Comparison of ENCODE assay signal across 19 cellular contexts in genomic region chr16:70301121-70301520, GRCh38. TPM values are rescaled to one million over a fixed set of nuclear protein-coding genes. Genes with fewer than 3 reads are reported as not detected.
DNase-seq lines count a peak whose midpoint lies in the region; ATAC-seq, FAIRE-seq and TF ChIP-seq lines count a peak whose summit lies in the region.
"Had no signal": no experiment of that assay in that cellular context is flagged by ENCODE, and none has a peak within 500 bp of the region (broad histone marks: within the 10 kb centered on the region; RNA-seq: fewer than 3 reads in every experiment).

No MANE protein-coding gene starts in this region.

- no peak for TF ChIP-seq RAD21 in HepG2 (CRISPR knock-in tag; IDR thresholded peaks at IDR 0.05)

- H3K4me3 ChIP-seq in HepG2 (replicated peaks in 1 of 3; ENCODE audit: insufficient read depth in 1 of 3, low read depth in 2 of 3, low read length in 3 of 3) (no peak overlapping the region), right lobe of liver (no peak overlapping the region), H7 (ENCODE audit: insufficient read depth, low read depth, low read length) (no peak overlapping the region)
- H3K4me3 ChIP-seq: sigmoid colon had no signal

- no peak for TF ChIP-seq POLR2A in HepG2 (IDR thresholded peaks at IDR 0.05; ENCODE audit: insufficient read depth in 1 of 2, low read depth in 2 of 2, low read length in 2 of 2)
- TF ChIP-seq POLR2A in right lobe of liver (IDR thresholded peaks at IDR 0.05), result no peak

- no peak overlapping the region for H3K27ac Mint-ChIP-seq in activated CD4-positive, alpha-beta memory T cell treated with anti-CD3 and anti-CD28 coated beads, Interleukin-2, amount 10 ng/mL, durations not matched to agents 7 days and 5 days
- no peak overlapping the region for H3K27ac Mint-ChIP-seq in mesothelial cell of epicardium

- FAIRE-seq in HepG2 (lab: Jason Lieb, UNC), result no peak
- FAIRE-seq: D721Med, urothelium cell line had no signal

- H3K27me3 Mint-ChIP-seq in activated CD4-positive, alpha-beta memory T cell treated with anti-CD3 and anti-CD28 coated beads, Interleukin-2, amount 10 ng/mL, durations not matched to agents 7 days and 5 days, result no peaks in the 10 kb centered on the region
- H3K27me3 Mint-ChIP-seq in mesothelial cell of epicardium (ENCODE audit: low read depth), result no peaks in the 10 kb centered on the region
- H3K27me3 Mint-ChIP-seq: dendritic cell treated with granulocyte-macrophage colony-stimulating factor and Interleukin-4, amounts not matched to agents 40 ng/mL and 50 ng/mL, for 4 days had no signal

- H3K4me1 Mint-ChIP-seq in activated CD4-positive, alpha-beta memory T cell treated with anti-CD3 and anti-CD28 coated beads, Interleukin-2, amount 10 ng/mL, durations not matched to agents 7 days and 5 days, result peaks cover 41% of the 10 kb centered on the region
- H3K4me1 Mint-ChIP-seq in mesothelial cell of epicardium, result peaks cover 15% of the 10 kb centered on the region

- no peak for TF ChIP-seq CTCF in HepG2 (CRISPR knock-in tag; IDR thresholded peaks at IDR 0.05)
- TF ChIP-seq CTCF in right lobe of liver (IDR thresholded peaks at IDR 0.05), result no peak
- TF ChIP-seq CTCF in mesothelial cell of epicardium (IDR thresholded peaks at IDR 0.05; ENCODE audit: unreplicated experiment), result no peak

- intact Hi-C loops in HepG2 (cut with micrococcal nuclease; ENCODE audit: unreplicated experiment), result no loop called here
- intact Hi-C loops in right lobe of liver (cut with DNase I), result no loop called here

- H3K9me3 Mint-ChIP-seq in activated CD4-positive, alpha-beta memory T cell treated with anti-CD3 and anti-CD28 coated beads, Interleukin-2, amount 10 ng/mL, durations not matched to agents 7 days and 5 days, result peaks cover 9% of the 10 kb centered on the region
- H3K9me3 Mint-ChIP-seq in mesothelial cell of epicardium, result peaks cover 18% of the 10 kb centered on the region

- H3K36me3 Mint-ChIP-seq in activated CD4-positive, alpha-beta memory T cell treated with anti-CD3 and anti-CD28 coated beads, Interleukin-2, amount 10 ng/mL, durations not matched to agents 7 days and 5 days (ENCODE audit: low read depth), result peaks cover 41% of the 10 kb centered on the region
- peaks cover 27% of the 10 kb centered on the region for H3K36me3 Mint-ChIP-seq in mesothelial cell of epicardium

- CTCF ChIA-PET in HepG2 (lab: Yijun Ruan, JAX; ENCODE audit: low intra/inter-chr PET ratio, low total read pairs), result no interaction called here
- CTCF ChIA-PET in activated CD4-positive, alpha-beta memory T cell treated with anti-CD3 and anti-CD28 coated beads, Interleukin-2, amount 10 ng/mL, durations not matched to agents 7 days and 5 days (lab: Charles Lee), result interaction anchor here (3.0 kb wide), 1 partner anchor 45 kb away, joined by 14 read pairs; the partner anchor contains the start of gene DDX19A

- peaks cover 1 to 8% of the 10 kb centered on the region in 2 experiments; a peak in 4 of 5 replicates for H3K36me3 ChIP-seq in HepG2 (replicated peaks in 1 of 2; ENCODE audit: control insufficient read depth in 1 of 2, insufficient read depth in 2 of 2, low read length in 2 of 2)
- no peaks in the 10 kb centered on the region for H3K36me3 ChIP-seq in right lobe of liver
- H3K36me3 ChIP-seq in H7 (replicated peaks; ENCODE audit: control insufficient read depth, insufficient read depth, low read length), result no peaks in the 10 kb centered on the region; the same call in 1 of the 2 replicates

- TF ChIP-seq EP300 in HepG2 (IDR thresholded peaks at IDR 0.05; ENCODE audit: low read depth in 2 of 2, low read length in 2 of 2) (no peak), HepG2 (CRISPR knock-in tag; IDR thresholded peaks at IDR 0.05; ENCODE audit: borderline replicate concordance) (no peak)

- H3K4me3 Mint-ChIP-seq in activated CD4-positive, alpha-beta memory T cell treated with anti-CD3 and anti-CD28 coated beads, Interleukin-2, amount 10 ng/mL, durations not matched to agents 7 days and 5 days, result peak overlapping the region; percentile 3
- H3K4me3 Mint-ChIP-seq in mesothelial cell of epicardium, result peak overlapping the region; percentile 92
- H3K4me3 Mint-ChIP-seq: dendritic cell treated with granulocyte-macrophage colony-stimulating factor and Interleukin-4, amounts not matched to agents 40 ng/mL and 50 ng/mL, for 4 days had no signal

- no peak overlapping the region for H2AFZ ChIP-seq in HepG2 (ENCODE audit: low read length)

- DNase-seq in HepG2 (ENCODE audit: low spot score) (no peak), right lobe of liver (no peak), mesothelial cell of epicardium (ENCODE audit: low spot score in 2 of 2, unreplicated experiment in 2 of 2) (no peak), H7 (no peak), GM03348 (ENCODE audit: low spot score) (no peak)
- no peak for DNase-seq in activated CD4-positive, alpha-beta memory T cell treated with anti-CD3 and anti-CD28 coated beads, Interleukin-2, amount 10 ng/mL, durations not matched to agents 7 days and 5 days
- DNase-seq in stimulated activated CD4-positive, alpha-beta T cell treated with anti-CD3 and anti-CD28 coated beads, Interleukin-1b, Interleukin-23, amount 100 ng/mL, for 48 hours, result no peak
- DNase-seq: activated naive CD4-positive, alpha-beta T cell treated with Interleukin-2 at 50 U/mL for 16 hours; foreskin melanocyte; left cardiac atrium; NCI-H1930; SK-N-SH had no signal

- BruUV-seq in HepG2 (replicated peaks; lab: Mats Ljungman, UMichigan), result no TSS peak

- H3K27ac ChIP-seq in HepG2 (ENCODE audit: extremely low read length, insufficient read depth, low read length), result no peak overlapping the region
- no peak overlapping the region for H3K27ac ChIP-seq in right lobe of liver
- H3K27ac ChIP-seq: epithelial cell of prostate, HL-60, sigmoid colon had no signal

- H3K9ac ChIP-seq in HepG2 (ENCODE audit: insufficient read depth, low read depth, low read length), result no peak overlapping the region
- H3K9ac ChIP-seq: SK-N-SH had no signal

- H3K4me1 ChIP-seq in HepG2 (ENCODE audit: insufficient read depth, low read length) (peaks cover 45% of the 10 kb centered on the region), right lobe of liver (peaks cover 0 to 12% (median 0%) of the 10 kb centered on the region in 4 donors)

- POLR2A ChIA-PET in HepG2 (lab: Yijun Ruan, JAX), result interaction anchor here (0.7 to 6.2 kb wide), 2 partner anchors 13 to 46 kb away, joined by 4 to 160 read pairs; partner anchors contain the start of gene AARS1
- POLR2A ChIA-PET in activated CD4-positive, alpha-beta memory T cell treated with anti-CD3 and anti-CD28 coated beads, Interleukin-2, amount 10 ng/mL, durations not matched to agents 7 days and 5 days (lab: Charles Lee), result interaction anchor here (1.2 to 5.1 kb wide), 2 partner anchors 13 to 45 kb away, joined by 4 to 73 read pairs; partner anchors contain the start of genes AARS1 and DDX19A

- 100% methylated on average over 1 of the region's 1 CpG for WGBS in HepG2 (ENCODE audit: low lambda C conversion rate)
- WGBS in right lobe of liver (ENCODE audit: insufficient coverage, low coverage, low lambda C conversion rate, missing lambda C conversion rate), result 92% methylated on average over 1 of the region's 1 CpG

- in situ Hi-C loops in HepG2 (cut with HindIII; ENCODE audit: extremely low pct_ligation_motif_present, low pct_unique_long_range_greater_than_20kb), result no loop called here

- ATAC-seq in HepG2 (no peak), right lobe of liver (no peak), HG02623 (IDR thresholded peaks at IDR 0.05; ENCODE audit: unreplicated experiment) (no peak)
- ATAC-seq: left cardiac atrium had no signal

- no peak overlapping the region for H3K4me2 ChIP-seq in HepG2 (ENCODE audit: low read depth, low read length)
- H3K4me2 ChIP-seq: SK-N-SH had no signal

- no peaks in the 10 kb centered on the region for H3K27me3 ChIP-seq in HepG2 (ENCODE audit: control insufficient read depth in 1 of 2, insufficient read depth in 2 of 2, low read length in 2 of 2)
- no peaks in the 10 kb centered on the region for H3K27me3 ChIP-seq in right lobe of liver
- H3K27me3 ChIP-seq in H7 (ENCODE audit: control insufficient read depth, insufficient read depth, low read length), result no peaks in the 10 kb centered on the region
- H3K27me3 ChIP-seq: sigmoid colon had no signal

- H3K9me3 ChIP-seq in HepG2 (ENCODE audit: low read length), result peaks cover 8% of the 10 kb centered on the region
- H3K9me3 ChIP-seq in right lobe of liver, result no peaks in the 10 kb centered on the region

- H4K20me1 ChIP-seq in HepG2 (ENCODE audit: insufficient read depth, low read length), result no peaks in the 10 kb centered on the region

- peaks cover 67% of the 10 kb centered on the region for H3K79me2 ChIP-seq in HepG2 (ENCODE audit: insufficient read depth, low read length)

RNA-seq across cellular contexts. Expression of gene DDX19B, which starts 2.1 kb away (rescaled TPM):
- total RNA-seq in HepG2 (2016; rRNA removed; fragmentation: Illumina TruSeq; extraction: Trizol), result 36.2 and 45.1 TPM in 2 replicates
- total RNA-seq in HepG2 (2016; cell fraction: cytosol; rRNA removed; fragmentation: Illumina TruSeq; extraction: Trizol; ENCODE audit: low read depth), result 12.8 and 12.9 TPM in 2 replicates
- total RNA-seq in HepG2 (2016; cell fraction: insoluble cytoplasmic fraction; rRNA removed; fragmentation: Illumina TruSeq; extraction: Trizol), result 39.6 and 45.1 TPM in 2 replicates
- 23.3 and 24.2 TPM in 2 replicates for total RNA-seq in HepG2 (2016; cell fraction: membrane; rRNA removed; fragmentation: Illumina TruSeq; extraction: Trizol)
- 19.1 and 19.2 TPM in 2 replicates for total RNA-seq in HepG2 (2016; cell fraction: nucleus; rRNA removed; fragmentation: Illumina TruSeq; extraction: Trizol)
- polyA plus RNA-seq in HepG2 (2011; rRNA removed), result 40.0 and 48.1 TPM in 2 replicates
- polyA plus RNA-seq in HepG2 (2011; cell fraction: cytosol; rRNA removed), result 32.7 and 34.5 TPM in 2 replicates
- polyA plus RNA-seq in HepG2 (2011; cell fraction: nucleus; rRNA removed), result 37.9 and 40.4 TPM in 2 replicates
- 44.8 and 46.5 TPM in 2 replicates for polyA plus RNA-seq in HepG2 (2012)
- polyA plus RNA-seq in HepG2 (2016; cell fraction: cytosol; fragmentation: Illumina TruSeq; extraction: Trizol; ENCODE audit: low read depth), result 19.4 and 20.0 TPM in 2 replicates
- polyA plus RNA-seq in HepG2 (2016; cell fraction: insoluble cytoplasmic fraction; fragmentation: Illumina TruSeq; extraction: Trizol; ENCODE audit: low read depth), result 52.7 and 69.9 TPM in 2 replicates
- polyA plus RNA-seq in HepG2 (2016; cell fraction: membrane; fragmentation: Illumina TruSeq; extraction: Trizol; ENCODE audit: low read depth), result 27.4 and 28.0 TPM in 2 replicates
- 38.1 and 41.2 TPM in 2 replicates for polyA plus RNA-seq in HepG2 (2016; cell fraction: nucleus; fragmentation: Illumina TruSeq; extraction: Trizol; ENCODE audit: insufficient read depth, low read depth)
- 14.4 and 19.9 TPM in 2 replicates for polyA minus RNA-seq in HepG2 (2011; rRNA and poly(A)+ RNA removed; ENCODE audit: low replicate concordance)
- 9.7 and 21.2 TPM in 2 replicates for polyA minus RNA-seq in HepG2 (2011; cell fraction: cytosol; rRNA and poly(A)+ RNA removed)
- polyA minus RNA-seq in HepG2 (2011; cell fraction: nucleus; rRNA and poly(A)+ RNA removed), result 19.9 and 21.8 TPM in 2 replicates
- total RNA-seq in right lobe of liver, result 10 to 100 TPM; 15.2 to 32.3 (median 20.0) TPM
- 10 to 100 TPM; 33.2 to 35.8 TPM for total RNA-seq in activated CD4-positive, alpha-beta memory T cell treated with anti-CD3 and anti-CD28 coated beads, Interleukin-2, amount 10 ng/mL, durations not matched to agents 7 days and 5 days
- total RNA-seq in mesothelial cell of epicardium, result 29.7 to 31.2 TPM (median 30.9 TPM) in 3 replicates
- total RNA-seq in H7 (2014; rRNA removed; shearing (Covaris generic)), result 23.5 and 28.0 TPM in 2 replicates

RNA-seq across cellular contexts. Expression of gene AARS1, which starts 11.8 kb away (rescaled TPM):
- 107 and 132 TPM in 2 replicates for total RNA-seq in HepG2 (2016; rRNA removed; fragmentation: Illumina TruSeq; extraction: Trizol)
- 36.0 and 36.9 TPM in 2 replicates for total RNA-seq in HepG2 (2016; cell fraction: cytosol; rRNA removed; fragmentation: Illumina TruSeq; extraction: Trizol; ENCODE audit: low read depth)
- total RNA-seq in HepG2 (2016; cell fraction: insoluble cytoplasmic fraction; rRNA removed; fragmentation: Illumina TruSeq; extraction: Trizol), result 106 and 131 TPM in 2 replicates
- 22.4 and 24.3 TPM in 2 replicates for total RNA-seq in HepG2 (2016; cell fraction: membrane; rRNA removed; fragmentation: Illumina TruSeq; extraction: Trizol)
- total RNA-seq in HepG2 (2016; cell fraction: nucleus; rRNA removed; fragmentation: Illumina TruSeq; extraction: Trizol), result 86.2 and 93.2 TPM in 2 replicates
- polyA plus RNA-seq in HepG2 (2011; rRNA removed), result 132 and 163 TPM in 2 replicates
- polyA plus RNA-seq in HepG2 (2011; cell fraction: cytosol; rRNA removed), result 137 and 146 TPM in 2 replicates
- 133 and 160 TPM in 2 replicates for polyA plus RNA-seq in HepG2 (2011; cell fraction: nucleus; rRNA removed)
- polyA plus RNA-seq in HepG2 (2012), result 134 and 189 TPM in 2 replicates
- 4.3 and 4.9 TPM in 2 replicates for polyA plus RNA-seq in HepG2 (2016; cell fraction: cytosol; fragmentation: Illumina TruSeq; extraction: Trizol; ENCODE audit: low read depth)
- 108 and 115 TPM in 2 replicates for polyA plus RNA-seq in HepG2 (2016; cell fraction: insoluble cytoplasmic fraction; fragmentation: Illumina TruSeq; extraction: Trizol; ENCODE audit: low read depth)
- polyA plus RNA-seq in HepG2 (2016; cell fraction: membrane; fragmentation: Illumina TruSeq; extraction: Trizol; ENCODE audit: low read depth), result 7.9 and 10.8 TPM in 2 replicates
- polyA plus RNA-seq in HepG2 (2016; cell fraction: nucleus; fragmentation: Illumina TruSeq; extraction: Trizol; ENCODE audit: insufficient read depth, low read depth), result 108 and 116 TPM in 2 replicates
- polyA minus RNA-seq in HepG2 (2011; rRNA and poly(A)+ RNA removed; ENCODE audit: low replicate concordance), result 201 and 270 TPM in 2 replicates
- polyA minus RNA-seq in HepG2 (2011; cell fraction: cytosol; rRNA and poly(A)+ RNA removed), result 108 and 137 TPM in 2 replicates
- polyA minus RNA-seq in HepG2 (2011; cell fraction: nucleus; rRNA and poly(A)+ RNA removed), result 94.2 and 166 TPM in 2 replicates
- total RNA-seq in right lobe of liver, result 10 to 100 TPM; 74.2 to 91.8 (median 80.7) TPM
- 100 to 1,000 TPM; 128 to 129 TPM for total RNA-seq in activated CD4-positive, alpha-beta memory T cell treated with anti-CD3 and anti-CD28 coated beads, Interleukin-2, amount 10 ng/mL, durations not matched to agents 7 days and 5 days
- 81.5 to 90.2 TPM (median 81.8 TPM) in 3 replicates for total RNA-seq in mesothelial cell of epicardium
- 149 and 178 TPM in 2 replicates for total RNA-seq in H7 (2014; rRNA removed; shearing (Covaris generic))

RNA-seq across cellular contexts. Expression of gene DDX19A, which starts 45.6 kb away (rescaled TPM):
- total RNA-seq in HepG2 (2016; rRNA removed; fragmentation: Illumina TruSeq; extraction: Trizol) (76.9 and 92.4 TPM in 2 replicates), right lobe of liver (10 to 100 TPM; 14.0 to 30.0 (median 18.1) TPM), mesothelial cell of epicardium (50.5 to 54.9 TPM (median 51.5 TPM) in 3 replicates)
- 16.1 and 17.3 TPM in 2 replicates for total RNA-seq in HepG2 (2016; cell fraction: cytosol; rRNA removed; fragmentation: Illumina TruSeq; extraction: Trizol; ENCODE audit: low read depth)
- total RNA-seq in HepG2 (2016; cell fraction: insoluble cytoplasmic fraction; rRNA removed; fragmentation: Illumina TruSeq; extraction: Trizol), result 76.3 and 93.5 TPM in 2 replicates
- 22.7 and 23.6 TPM in 2 replicates for total RNA-seq in HepG2 (2016; cell fraction: membrane; rRNA removed; fragmentation: Illumina TruSeq; extraction: Trizol)
- 54.0 and 63.3 TPM in 2 replicates for total RNA-seq in HepG2 (2016; cell fraction: nucleus; rRNA removed; fragmentation: Illumina TruSeq; extraction: Trizol)
- polyA plus RNA-seq in HepG2 (2011; rRNA removed), result 41.4 and 43.9 TPM in 2 replicates
- 42.7 and 50.0 TPM in 2 replicates for polyA plus RNA-seq in HepG2 (2011; cell fraction: cytosol; rRNA removed)
- polyA plus RNA-seq in HepG2 (2011; cell fraction: nucleus; rRNA removed), result 26.1 and 32.0 TPM in 2 replicates
- 34.4 and 41.8 TPM in 2 replicates for polyA plus RNA-seq in HepG2 (2012)
- polyA plus RNA-seq in HepG2 (2016; cell fraction: cytosol; fragmentation: Illumina TruSeq; extraction: Trizol; ENCODE audit: low read depth), result 4.2 and 4.8 TPM in 2 replicates
- polyA plus RNA-seq in HepG2 (2016; cell fraction: insoluble cytoplasmic fraction; fragmentation: Illumina TruSeq; extraction: Trizol; ENCODE audit: low read depth), result 86.5 and 94.7 TPM in 2 replicates
- polyA plus RNA-seq in HepG2 (2016; cell fraction: membrane; fragmentation: Illumina TruSeq; extraction: Trizol; ENCODE audit: low read depth), result 10.6 and 11.5 TPM in 2 replicates
- polyA plus RNA-seq in HepG2 (2016; cell fraction: nucleus; fragmentation: Illumina TruSeq; extraction: Trizol; ENCODE audit: insufficient read depth, low read depth), result 62.8 and 66.6 TPM in 2 replicates
- polyA minus RNA-seq in HepG2 (2011; rRNA and poly(A)+ RNA removed; ENCODE audit: low replicate concordance), result 57.7 and 87.7 TPM in 2 replicates
- polyA minus RNA-seq in HepG2 (2011; cell fraction: cytosol; rRNA and poly(A)+ RNA removed), result 42.7 and 56.5 TPM in 2 replicates
- polyA minus RNA-seq in HepG2 (2011; cell fraction: nucleus; rRNA and poly(A)+ RNA removed), result 57.8 and 68.4 TPM in 2 replicates
- total RNA-seq in activated CD4-positive, alpha-beta memory T cell treated with anti-CD3 and anti-CD28 coated beads, Interleukin-2, amount 10 ng/mL, durations not matched to agents 7 days and 5 days, result 10 to 100 TPM; 27.3 to 27.5 TPM
- total RNA-seq in H7 (2014; rRNA removed; shearing (Covaris generic)), result 55.3 and 56.2 TPM in 2 replicates

RNA-seq across cellular contexts. Expression of gene EXOSC6, which starts 49.4 kb away (rescaled TPM):
- 37.3 and 39.9 TPM in 2 replicates for total RNA-seq in HepG2 (2016; rRNA removed; fragmentation: Illumina TruSeq; extraction: Trizol)
- 5.3 and 5.4 TPM in 2 replicates for total RNA-seq in HepG2 (2016; cell fraction: cytosol; rRNA removed; fragmentation: Illumina TruSeq; extraction: Trizol; ENCODE audit: low read depth)
- total RNA-seq in HepG2 (2016; cell fraction: insoluble cytoplasmic fraction; rRNA removed; fragmentation: Illumina TruSeq; extraction: Trizol), result 34.7 and 39.3 TPM in 2 replicates
- 18.9 and 19.3 TPM in 2 replicates for total RNA-seq in HepG2 (2016; cell fraction: membrane; rRNA removed; fragmentation: Illumina TruSeq; extraction: Trizol)
- total RNA-seq in HepG2 (2016; cell fraction: nucleus; rRNA removed; fragmentation: Illumina TruSeq; extraction: Trizol), result 16.9 and 19.9 TPM in 2 replicates
- polyA plus RNA-seq in HepG2 (2011; rRNA removed), result 11.9 and 13.1 TPM in 2 replicates
- polyA plus RNA-seq in HepG2 (2011; cell fraction: cytosol; rRNA removed), result 9.7 and 11.4 TPM in 2 replicates
- 9.3 and 9.8 TPM in 2 replicates for polyA plus RNA-seq in HepG2 (2011; cell fraction: nucleus; rRNA removed)
- 7.2 and 9.5 TPM in 2 replicates for polyA plus RNA-seq in HepG2 (2012)
- polyA plus RNA-seq in HepG2 (2016; cell fraction: cytosol; fragmentation: Illumina TruSeq; extraction: Trizol; ENCODE audit: low read depth), result 3.1 and 3.2 TPM in 2 replicates
- polyA plus RNA-seq in HepG2 (2016; cell fraction: insoluble cytoplasmic fraction; fragmentation: Illumina TruSeq; extraction: Trizol; ENCODE audit: low read depth), result 28.6 and 29.3 TPM in 2 replicates
- polyA plus RNA-seq in HepG2 (2016; cell fraction: membrane; fragmentation: Illumina TruSeq; extraction: Trizol; ENCODE audit: low read depth), result 8.0 and 8.8 TPM in 2 replicates
- 26.7 and 27.4 TPM in 2 replicates for polyA plus RNA-seq in HepG2 (2016; cell fraction: nucleus; fragmentation: Illumina TruSeq; extraction: Trizol; ENCODE audit: insufficient read depth, low read depth)
- polyA minus RNA-seq in HepG2 (2011; rRNA and poly(A)+ RNA removed; ENCODE audit: low replicate concordance), result 8.3 and 9.3 TPM in 2 replicates
- 16.9 and 17.1 TPM in 2 replicates for polyA minus RNA-seq in HepG2 (2011; cell fraction: cytosol; rRNA and poly(A)+ RNA removed)
- polyA minus RNA-seq in HepG2 (2011; cell fraction: nucleus; rRNA and poly(A)+ RNA removed), result 11.1 and 13.6 TPM in 2 replicates
- 10 to 100 TPM in 3 of 6 experiments, 1 to 10 TPM in 3; 6.1 to 13.1 (median 10.2) TPM for total RNA-seq in right lobe of liver
- total RNA-seq in activated CD4-positive, alpha-beta memory T cell treated with anti-CD3 and anti-CD28 coated beads, Interleukin-2, amount 10 ng/mL, durations not matched to agents 7 days and 5 days, result 10 to 100 TPM; 24.3 to 24.4 TPM
- 27.9 to 28.5 TPM (median 28.4 TPM) in 3 replicates for total RNA-seq in mesothelial cell of epicardium
- total RNA-seq in H7 (2014; rRNA removed; shearing (Covaris generic)), result 17.6 and 18.4 TPM in 2 replicates
